In the genomic region with DNA sequence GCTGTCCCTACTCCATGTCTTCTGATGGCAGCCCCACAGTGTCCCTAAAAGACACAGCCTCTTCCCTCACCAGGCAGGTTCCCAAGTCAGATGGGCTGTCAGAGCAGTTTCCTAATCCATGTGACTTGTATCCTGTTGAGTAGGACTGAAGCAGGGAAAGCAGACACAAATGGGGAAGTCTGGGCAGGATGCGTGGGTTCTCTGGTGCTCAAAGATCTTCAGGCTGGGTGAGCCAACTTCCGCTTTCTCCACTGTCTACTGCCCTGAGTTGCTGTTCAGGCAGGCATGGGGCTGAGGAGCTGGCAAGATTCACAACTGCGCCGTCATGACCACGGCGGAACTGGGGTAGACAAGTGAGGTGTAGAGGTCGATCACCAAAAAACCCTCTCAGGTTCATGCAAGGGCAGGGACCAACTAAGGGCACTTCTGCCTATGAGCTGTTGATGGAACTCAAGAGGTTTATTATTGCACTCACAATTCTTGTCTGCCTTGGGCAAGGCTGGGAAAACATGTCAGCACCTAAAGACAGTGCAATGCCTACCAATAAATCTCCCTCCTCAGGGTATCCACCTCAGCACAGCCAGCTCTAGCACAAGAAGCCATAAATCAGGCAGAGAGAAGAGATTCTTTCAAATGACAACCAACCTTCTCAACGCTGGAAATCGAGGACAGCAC, we compare ENCODE assay signal across 8 cellular contexts.
A peak's percentile ranks its signal among the peaks of the same experiment; 100 is the strongest.
DNase-seq lines count a peak whose midpoint lies in the region; ATAC-seq and TF ChIP-seq lines count a peak whose summit lies in the region.

No MANE protein-coding gene starts in this region.

- H3K27me3 ChIP-seq in dorsolateral prefrontal cortex, result no peaks in the 10 kb centered on the region
- H3K27me3 ChIP-seq in aorta (ENCODE audit: control insufficient read depth in 1 of 2, insufficient read depth in 2 of 2, low read length in 1 of 2), result no peaks in the 10 kb centered on the region

- H3K36me3 ChIP-seq in aorta (ENCODE audit: control insufficient read depth in 1 of 2, insufficient read depth in 2 of 2, low read length in 1 of 2), result no peaks in the 10 kb centered on the region

- peak overlapping the region; percentile 68 for H3K4me3 Mint-ChIP-seq in natural killer cell

- peak overlapping the region; percentile 92 to 93 for H3K27ac Mint-ChIP-seq in natural killer cell

- H3K27me3 Mint-ChIP-seq in natural killer cell (ENCODE audit: low read depth in 2 of 2), result no peaks in the 10 kb centered on the region

- intact Hi-C loops in dorsolateral prefrontal cortex (cut with DNase I) (loop anchor here (5.0 to 10.0 kb wide), 2 partner anchors 78 to 81 kb away; no protein-coding TSS in a partner anchor), natural killer cell (cut with micrococcal nuclease) (loop anchor here (1.0 to 2.0 kb wide), 6 partner anchors 11 to 77 kb away; no protein-coding TSS in a partner anchor), aorta (cut with DNase I) (no loop called here)

- TF ChIP-seq CTCF in dorsolateral prefrontal cortex (IDR thresholded peaks at IDR 0.05 in 54 of 56, conservative IDR thresholded peaks at IDR 0.05 in 2 of 56; ENCODE audit: low read depth in 1 of 56, partially characterized antibody in 56 of 56), result no peak
- TF ChIP-seq CTCF in natural killer cell (IDR thresholded peaks at IDR 0.05), result no peak

- no peak overlapping the region for H3K4me3 ChIP-seq in dorsolateral prefrontal cortex
- H3K4me3 ChIP-seq in aorta (ENCODE audit: low read length in 2 of 2), result no peak overlapping the region

- no peaks in the 10 kb centered on the region for H3K9me3 ChIP-seq in aorta (ENCODE audit: control insufficient read depth, low read length)

- H3K4me1 Mint-ChIP-seq in natural killer cell, result peaks cover 61 to 64% of the 10 kb centered on the region in 2 donors

- 86 to 87% methylated on average over 9 of the region's 9 CpGs for WGBS in aorta, 2 donors

- peak; percentile 55 for DNase-seq in activated CD4-positive, alpha-beta T cell treated with anti-CD3 and anti-CD28 coated beads for 1 hour
- DNase-seq in dorsolateral prefrontal cortex, result peak in 7 of 10 donors; percentile 47 to 75 (median 58)
- DNase-seq in natural killer cell, result peak; percentile 79
- DNase-seq in aorta, result peak in 1 of 2 donors; percentile 91
- no peak for DNase-seq in GM03348 (ENCODE audit: low spot score)

- H3K9me3 Mint-ChIP-seq in natural killer cell, result no peaks in the 10 kb centered on the region

- no peaks in the 10 kb centered on the region for H3K36me3 Mint-ChIP-seq in natural killer cell

- H3K4me1 ChIP-seq in aorta (ENCODE audit: control insufficient read depth in 1 of 2, insufficient read depth in 2 of 2, low read length in 2 of 2), result peaks cover 3 to 5% of the 10 kb centered on the region in 2 donors

- H3K27ac ChIP-seq in dorsolateral prefrontal cortex, result peak overlapping the region in 49 of 59 donors; percentile 2 to 79 (median 58)
- no peak overlapping the region for H3K27ac ChIP-seq in aorta (ENCODE audit: low read depth in 1 of 2, low read length in 2 of 2)

- ATAC-seq in GM19395 (IDR thresholded peaks at IDR 0.05; ENCODE audit: unreplicated experiment), result peak; percentile 66
- ATAC-seq in HG03442 (IDR thresholded peaks at IDR 0.05; ENCODE audit: unreplicated experiment), result peak; percentile 52
- ATAC-seq in natural killer cell, result peak; percentile 87 to 97 (median 94)
- peak; percentile 68 for ATAC-seq in aorta (ENCODE audit: low FRiP score)
- no peak for ATAC-seq in GM18873 (IDR thresholded peaks at IDR 0.05; ENCODE audit: low FRiP score, unreplicated experiment)

Comparison
In these comparisons a context has a peak if more than half of its experiments do, and no peak if none do; other contexts are left out.
1. H3K27ac ChIP-seq: peak in dorsolateral prefrontal cortex (49 of 59); none in aorta (0 of 2).
2. intact Hi-C loops: an anchor here in dorsolateral prefrontal cortex (5.0 to 10.0 kb wide) and natural killer cell (1.0 to 2.0 kb wide); none called in aorta.